Comparison of ENCODE assay signal across 8 cellular contexts in the genomic region with DNA sequence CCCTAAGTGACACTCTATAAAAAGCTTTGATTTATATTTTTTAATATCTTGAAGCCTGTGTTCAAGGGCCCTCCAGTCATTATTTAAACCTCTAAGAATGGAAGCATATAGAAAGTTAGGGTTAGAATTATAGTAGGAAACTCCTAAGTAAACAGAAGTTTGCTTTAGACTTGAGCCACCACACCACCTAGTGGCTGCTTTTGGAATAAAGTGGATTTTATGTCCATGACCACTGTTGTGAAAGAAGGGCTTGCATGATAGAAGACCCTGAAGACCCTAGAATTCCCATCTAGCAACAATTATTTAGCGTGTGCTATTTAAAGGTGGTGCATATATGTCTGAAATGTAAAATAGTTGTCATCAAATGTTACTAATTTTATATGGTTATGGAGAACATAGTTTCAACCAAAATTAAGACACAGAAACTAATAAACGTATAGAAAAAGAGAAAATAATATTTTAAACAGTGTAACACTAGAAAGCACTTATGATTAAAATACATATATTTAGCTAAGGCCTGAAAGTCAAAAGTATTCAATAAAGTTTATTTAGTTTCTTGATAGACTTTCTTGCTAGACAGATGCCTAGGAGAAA. TPM values are rescaled to one million over a fixed set of nuclear protein-coding genes. Genes with fewer than 3 reads are reported as not detected.
DNase-seq lines count a peak whose midpoint lies in the region; ATAC-seq, FAIRE-seq and TF ChIP-seq lines count a peak whose summit lies in the region.

No MANE protein-coding gene starts in this region.

- WGBS in K562 (ENCODE audit: insufficient coverage, low coverage, missing lambda C conversion rate), result 0% methylated on average over 2 of the region's 2 CpGs

- TF ChIP-seq POLR2A in K562 (conservative IDR thresholded peaks at IDR 0.05), result no peak

- DNase-seq in Caco-2 (peak; percentile 39 to 67), NCI-H2227 treated with DMSO at 0.1 percent for 48 hours (lab: John Stamatoyannopoulos, UW) (peak; percentile 23), K562 (ENCODE audit: extremely low read depth in 1 of 4, low spot score in 3 of 4) (peak; percentile 4 to 48 (median 16)), left lung (no peak), 8988T (no peak)

- ATAC-seq in GM18520 (IDR thresholded peaks at IDR 0.05; ENCODE audit: unreplicated experiment) (peak; percentile 53), HG03025 (IDR thresholded peaks at IDR 0.05; ENCODE audit: low FRiP score, unreplicated experiment) (peak; percentile 75), K562 (no peak), left lung (peak; percentile 66), HG03521 (IDR thresholded peaks at IDR 0.05; ENCODE audit: unreplicated experiment) (no peak)

- H3K9me3 ChIP-seq in Caco-2 (no peaks in the 10 kb centered on the region), K562 (replicated peaks; ENCODE audit: control insufficient read depth, insufficient read depth, low read depth, low read length) (no peaks in the 10 kb centered on the region), left lung (no peaks in the 10 kb centered on the region)

- no peaks in the 10 kb centered on the region for H3K9me3 Mint-ChIP-seq in Caco-2 (ENCODE audit: unreplicated experiment)

- H3K27me3 ChIP-seq in Caco-2 (replicated peaks; ENCODE audit: control insufficient read depth, insufficient read depth, low read length) (no peaks in the 10 kb centered on the region), K562 (ENCODE audit: control insufficient read depth in 2 of 2, insufficient read depth in 2 of 2, low read length in 2 of 2) (no peaks in the 10 kb centered on the region), left lung (no peaks in the 10 kb centered on the region)

- TF ChIP-seq RAD21 in K562 (CRISPR knock-in tag; conservative IDR thresholded peaks at IDR 0.05 in 1 of 2, IDR thresholded peaks at IDR 0.05 in 1 of 2), result peak in 1 of 2 experiments; percentile 52; a peak in 2 of 4 replicates

- H3K4me2 ChIP-seq in K562 (ENCODE audit: insufficient read depth, low read length), result no peak overlapping the region

- H3K27ac ChIP-seq in K562 (ENCODE audit: extremely low read depth, low read depth, low read length) (no peak overlapping the region), left lung (no peak overlapping the region)

- H3K36me3 Mint-ChIP-seq in Caco-2 (ENCODE audit: insufficient read depth, unreplicated experiment), result no peaks in the 10 kb centered on the region

- H3K4me1 ChIP-seq in Caco-2 (no peaks in the 10 kb centered on the region), K562 (replicated peaks in 1 of 2; ENCODE audit: control insufficient read depth in 2 of 2, insufficient read depth in 2 of 2, low read length in 2 of 2) (no peaks in the 10 kb centered on the region), left lung (no peaks in the 10 kb centered on the region)

- in situ Hi-C loops in K562 (cut with MboI), result no loop called here

- TF ChIP-seq CTCF in Caco-2 (IDR thresholded peaks at IDR 0.05; ENCODE audit: insufficient read depth in 1 of 2, low read depth in 1 of 2, low read length in 1 of 2, severe bottlenecking in 1 of 2, unreplicated experiment in 1 of 2) (peak; percentile 58 to 75), K562 (IDR thresholded peaks at IDR 0.05 in 2 of 3, conservative IDR thresholded peaks at IDR 0.05 in 1 of 3; ENCODE audit: insufficient read depth in 2 of 3, low read depth in 1 of 3, low read length in 3 of 3) (peak; percentile 8 to 50 (median 44); a peak in 3 of 6 replicates), left lung (IDR thresholded peaks at IDR 0.05) (peak; percentile 56 to 70)

- no peaks in the 10 kb centered on the region for H3K4me1 Mint-ChIP-seq in Caco-2 (ENCODE audit: low read depth, unreplicated experiment)

- peak; percentile 75 for FAIRE-seq in K562 (lab: Jason Lieb, UNC)

- H3K4me3 ChIP-seq in Caco-2 (ENCODE audit: low read depth, low read length) (no peak overlapping the region), K562 (no peak overlapping the region), left lung (no peak overlapping the region)

- POLR2A ChIA-PET in Caco-2 (lab: Charles Lee), result no interaction called here
- POLR2A ChIA-PET in K562 (lab: Yijun Ruan, JAX), result no interaction called here

- peaks cover 8% of the 10 kb centered on the region for H3K27me3 Mint-ChIP-seq in Caco-2 (ENCODE audit: insufficient read depth, unreplicated experiment)

- H3K79me2 ChIP-seq in K562 (ENCODE audit: control insufficient read depth, insufficient read depth, low read length), result no peaks in the 10 kb centered on the region

- no peak overlapping the region for H2AFZ ChIP-seq in K562 (ENCODE audit: low read depth, low read length)

- intact Hi-C loops in Caco-2 (cut with micrococcal nuclease; ENCODE audit: unreplicated experiment), result loop anchor here (1.0 kb wide), 1 partner anchor 183 kb away; no protein-coding TSS in a partner anchor
- intact Hi-C loops in K562 (cut with micrococcal nuclease), result loop anchor here (1.0 kb wide), 1 partner anchor 183 kb away; no protein-coding TSS in a partner anchor
- intact Hi-C loops in left lung (cut with DNase I), result no loop called here

- no peak overlapping the region for H3K27ac Mint-ChIP-seq in Caco-2 (ENCODE audit: unreplicated experiment)

- TF ChIP-seq EP300 in K562 (IDR thresholded peaks at IDR 0.05; ENCODE audit: low read length), result no peak

- H3K36me3 ChIP-seq in Caco-2 (ENCODE audit: control insufficient read depth, insufficient read depth, low read length), result no peaks in the 10 kb centered on the region
- no peaks in the 10 kb centered on the region for H3K36me3 ChIP-seq in K562 (ENCODE audit: control insufficient read depth, insufficient read depth, low read length)
- H3K36me3 ChIP-seq in left lung, result no peaks in the 10 kb centered on the region

- no peak overlapping the region for H3K9ac ChIP-seq in K562 (ENCODE audit: insufficient read depth in 1 of 2, low read depth in 2 of 2, low read length in 2 of 2)

- H3K4me3 Mint-ChIP-seq in Caco-2 (ENCODE audit: unreplicated experiment), result no peak overlapping the region

- H3K9me1 ChIP-seq in K562 (ENCODE audit: control insufficient read depth, insufficient read depth, low read length), result no peaks in the 10 kb centered on the region

- BruUV-seq in Caco-2 (replicated peaks; lab: Mats Ljungman, UMichigan) (no TSS peak), K562 (replicated peaks; lab: Mats Ljungman, UMichigan) (no TSS peak)

- CTCF ChIA-PET in Caco-2 (lab: Charles Lee) (no interaction called here), K562 (lab: Yijun Ruan, JAX; ENCODE audit: low intra/inter-chr PET ratio) (no interaction called here)

- no peaks in the 10 kb centered on the region for H4K20me1 ChIP-seq in K562 (replicated peaks; ENCODE audit: control insufficient read depth, insufficient read depth, low read length)

TF ChIP-seq in K562, 482 proteins besides CTCF, POLR2A, EP300 and RAD21:
- TF ChIP-seq FOXA3 (CRISPR knock-in tag; conservative IDR thresholded peaks at IDR 0.05 in 1 of 2, IDR thresholded peaks at IDR 0.05 in 1 of 2) (peak in 1 of 2 experiments; percentile 64; a peak in 1 of 4 replicates), HNRNPH1 (optimal IDR thresholded peaks at IDR 0.05; ENCODE audit: low read depth, low read length) (no peak), ZC3H11A (IDR thresholded peaks at IDR 0.05; ENCODE audit: low read depth, low read length) (no peak), RFX1 (IDR thresholded peaks at IDR 0.05) (no peak)

RNA-seq across cellular contexts. Expression of a gene that starts 21.3 kb away (rescaled TPM):
- total RNA-seq in Caco-2 (2022), result not detected in 2 replicates
- not detected in 2 replicates for total RNA-seq in K562 (2011; cell fraction: chromatin; rRNA removed; ENCODE audit: low replicate concordance)
- not detected in 2 replicates for total RNA-seq in K562 (2011; cell fraction: nucleolus; rRNA removed)
- total RNA-seq in K562 (2011; cell fraction: nucleoplasm; rRNA removed), result not detected in 2 replicates
- not detected in 2 replicates for total RNA-seq in K562 (2014; rRNA removed)
- not detected in 2 replicates for total RNA-seq in K562 (2014; rRNA removed; fragmentation: Illumina TruSeq; extraction: Trizol)
- total RNA-seq in K562 (2015; rRNA removed; fragmentation: Illumina TruSeq; extraction: Trizol), result not detected in 2 replicates
- not detected in 2 replicates for total RNA-seq in K562 (2021)
- not detected in 2 replicates for polyA plus RNA-seq in K562 (2011; rRNA removed)
- not detected in 2 replicates for polyA plus RNA-seq in K562 (2011; cell fraction: cytosol; rRNA removed)
- not detected in 2 replicates for polyA plus RNA-seq in K562 (2011; cell fraction: nucleus; rRNA removed)
- not detected in 2 replicates for polyA plus RNA-seq in K562 (2012)
- not detected in 2 replicates for polyA plus RNA-seq in K562 (2014; fragmentation: Illumina TruSeq; extraction: Trizol)
- not detected for polyA plus RNA-seq in K562 (2014; fragmentation: Nextera tagmentation; extraction: Ambion mirVana)
- polyA plus RNA-seq in K562 (2014; rRNA removed), result not detected in 2 replicates
- not detected in 2 replicates for polyA minus RNA-seq in K562 (2011; rRNA and poly(A)+ RNA removed)
- not detected in 2 replicates for polyA minus RNA-seq in K562 (2011; cell fraction: cytosol; rRNA and poly(A)+ RNA removed)
- polyA minus RNA-seq in K562 (2011; cell fraction: nucleus; rRNA and poly(A)+ RNA removed), result not detected in 2 replicates
- 1 to 10 TPM; 1.6 to 4.6 TPM for total RNA-seq in left lung

RNA-seq across cellular contexts. Expression of a gene that starts 21.4 kb away (rescaled TPM):
- total RNA-seq in Caco-2 (2022) (not detected in 2 replicates), K562 (2014; rRNA removed) (not detected in 2 replicates), K562 (2014; rRNA removed; fragmentation: Illumina TruSeq; extraction: Trizol) (not detected in 2 replicates), K562 (2015; rRNA removed; fragmentation: Illumina TruSeq; extraction: Trizol) (not detected in 2 replicates), K562 (2021) (not detected in 2 replicates), left lung (1 to 10 TPM in 1 of 2 donors, not detected in 1; 5.4 TPM)
- total RNA-seq in K562 (2011; cell fraction: chromatin; rRNA removed; ENCODE audit: low replicate concordance), result not detected in 2 replicates
- not detected in 2 replicates for total RNA-seq in K562 (2011; cell fraction: nucleolus; rRNA removed)
- not detected in 2 replicates for total RNA-seq in K562 (2011; cell fraction: nucleoplasm; rRNA removed)
- polyA plus RNA-seq in K562 (2011; rRNA removed) (not detected in 2 replicates), K562 (2014; fragmentation: Illumina TruSeq; extraction: Trizol) (not detected in 2 replicates), K562 (2014; fragmentation: Nextera tagmentation; extraction: Ambion mirVana) (not detected), K562 (2014; rRNA removed) (not detected in 2 replicates)
- polyA plus RNA-seq in K562 (2011; cell fraction: cytosol; rRNA removed), result not detected in 2 replicates
- not detected in 2 replicates for polyA plus RNA-seq in K562 (2011; cell fraction: nucleus; rRNA removed)
- polyA plus RNA-seq in K562 (2012), result not detected in 2 replicates
- not detected in 2 replicates for polyA minus RNA-seq in K562 (2011; rRNA and poly(A)+ RNA removed)
- polyA minus RNA-seq in K562 (2011; cell fraction: cytosol; rRNA and poly(A)+ RNA removed), result not detected in 2 replicates
- polyA minus RNA-seq in K562 (2011; cell fraction: nucleus; rRNA and poly(A)+ RNA removed), result not detected in 2 replicates

Comparison
In these comparisons a context has a peak if more than half of its experiments do, and no peak if none do; other contexts are left out.
1. DNase-seq: peak in Caco-2 (2 of 2), NCI-H2227 treated with DMSO at 0.1 percent for 48 hours (single experiment) and K562 (4 of 4); none in left lung (0 of 2) and 8988T (single experiment).
2. ATAC-seq: peak in GM18520 (single experiment), HG03025 (single experiment) and left lung (single experiment); none in K562 (single experiment) and HG03521 (single experiment).
3. intact Hi-C loops: an anchor here in Caco-2 (1.0 kb wide) and K562 (1.0 kb wide); none called in left lung.
4. Peak in every context shown above with its lines, with median percentiles within 50 percentile points of each other: CTCF ChIP-seq.